ENCODE assay signal across 10 cellular contexts in genomic region chr3:152197937-152198336, GRCh38.
A peak's percentile ranks its signal among the peaks of the same experiment; 100 is the strongest.
DNase-seq lines count a peak whose midpoint lies in the region; ATAC-seq and TF ChIP-seq lines count a peak whose summit lies in the region.
"Had no signal": no experiment of that assay in that cellular context is flagged by ENCODE, and none has a peak within 500 bp of the region (broad histone marks: within the 10 kb centered on the region; RNA-seq: fewer than 3 reads in every experiment).

No MANE protein-coding gene starts in this region.

- in situ Hi-C loops in KBM-7 (cut with MboI; ENCODE audit: low pct_unique_long_range_greater_than_20kb, low sequenced_read_pairs): no loop called here

- peak overlapping the region in 1 of 2 experiments; percentile 27; a peak in 2 of 4 replicates for H3K4me3 ChIP-seq in DND-41 (ENCODE audit: low read depth in 1 of 2, low read length in 2 of 2)
- H3K4me3 ChIP-seq: PC-9 had no signal

- H3K9ac ChIP-seq in DND-41 (ENCODE audit: low read depth, low read length): peak overlapping the region; percentile 71

- no peak for TF ChIP-seq CTCF in DND-41 (IDR thresholded peaks at IDR 0.05; ENCODE audit: borderline replicate concordance, extremely low read depth, low read length, poor library complexity, severe bottlenecking)

- H3K79me2 ChIP-seq in DND-41 (ENCODE audit: insufficient read depth, low read length): peaks cover 96% of the 10 kb centered on the region

- H3K36me3 ChIP-seq in DND-41 (ENCODE audit: insufficient read depth, low read length): no peaks in the 10 kb centered on the region

- H3K4me1 Mint-ChIP-seq in T-helper 2 cell treated with Interferon-gamma antibody and Interleukin-4, amounts not matched to agents 5 μg/mL and 100 μg/mL, for 36 hours (ENCODE audit: low read depth): peaks cover 70% of the 10 kb centered on the region
- peaks cover 27 to 88% (median 73%) of the 10 kb centered on the region in 4 donors for H3K4me1 Mint-ChIP-seq in naive thymus-derived CD8-positive, alpha-beta T cell

- H2AFZ ChIP-seq in DND-41 (ENCODE audit: low read depth, low read length): peak overlapping the region; percentile 65
- H2AFZ ChIP-seq: PC-9 had no signal

- DNase-seq in DND-41 (no peak), DMS 273 treated with DMSO at 0.1 percent for 48 hours (lab: John Stamatoyannopoulos, UW) (no peak), KBM-7 (no peak)
- DNase-seq in T-helper 2 cell treated with Interferon-gamma antibody and Interleukin-4, amounts not matched to agents 5 μg/mL and 100 μg/mL, for 36 hours (ENCODE audit: low spot score): no peak
- peak in 1 of 10 donors; percentile 35 for DNase-seq in naive thymus-derived CD8-positive, alpha-beta T cell
- DNase-seq in activated CD8-positive, alpha-beta memory T cell treated with anti-CD3 and anti-CD28 coated beads, Interleukin-2, amount 50 U/mL, for 48 hours: no peak
- DNase-seq: activated gamma-delta T cell, PC-9 had no signal

- no peaks in the 10 kb centered on the region for H3K27me3 Mint-ChIP-seq in T-helper 2 cell treated with Interferon-gamma antibody and Interleukin-4, amounts not matched to agents 5 μg/mL and 100 μg/mL, for 36 hours (ENCODE audit: low read depth)
- H3K27me3 Mint-ChIP-seq in naive thymus-derived CD8-positive, alpha-beta T cell: no peaks in the 10 kb centered on the region

- ATAC-seq in DND-41 (ENCODE audit: insufficient read depth, low read depth) (no peak), GM21786 (IDR thresholded peaks at IDR 0.05; ENCODE audit: unreplicated experiment) (peak; percentile 22), HG03571 (IDR thresholded peaks at IDR 0.05; ENCODE audit: unreplicated experiment) (no peak)
- ATAC-seq in naive thymus-derived CD8-positive, alpha-beta T cell: peak in 1 of 2 donors; percentile 9

- H3K9me3 Mint-ChIP-seq in T-helper 2 cell treated with Interferon-gamma antibody and Interleukin-4, amounts not matched to agents 5 μg/mL and 100 μg/mL, for 36 hours: no peaks in the 10 kb centered on the region
- H3K9me3 Mint-ChIP-seq in naive thymus-derived CD8-positive, alpha-beta T cell: no peaks in the 10 kb centered on the region

- H4K20me1 ChIP-seq in DND-41 (ENCODE audit: insufficient read depth, low read length): no peaks in the 10 kb centered on the region

- POLR2A ChIA-PET in naive thymus-derived CD8-positive, alpha-beta T cell (lab: Charles Lee): interaction anchor here (0.7 to 5.8 kb wide), 9 partner anchors 12 to 101 kb away, joined by 3 to 67 read pairs (median 3); partner anchors contain the start of gene MBNL1

- peak overlapping the region; percentile 84 for H3K27ac Mint-ChIP-seq in T-helper 2 cell treated with Interferon-gamma antibody and Interleukin-4, amounts not matched to agents 5 μg/mL and 100 μg/mL, for 36 hours
- peak overlapping the region; percentile 92 to 99 (median 95) for H3K27ac Mint-ChIP-seq in naive thymus-derived CD8-positive, alpha-beta T cell

- peak overlapping the region; percentile 81 for H3K4me3 Mint-ChIP-seq in T-helper 2 cell treated with Interferon-gamma antibody and Interleukin-4, amounts not matched to agents 5 μg/mL and 100 μg/mL, for 36 hours
- H3K4me3 Mint-ChIP-seq in naive thymus-derived CD8-positive, alpha-beta T cell: peak overlapping the region; percentile 58 to 83 (median 80)

- H3K4me2 ChIP-seq in DND-41 (ENCODE audit: insufficient read depth, low read length): peak overlapping the region; percentile 60
- H3K4me2 ChIP-seq: PC-9 had no signal

- peaks cover 82% of the 10 kb centered on the region for H3K4me1 ChIP-seq in DND-41 (ENCODE audit: insufficient read depth, low read length)

- H3K36me3 Mint-ChIP-seq in T-helper 2 cell treated with Interferon-gamma antibody and Interleukin-4, amounts not matched to agents 5 μg/mL and 100 μg/mL, for 36 hours (ENCODE audit: low read depth): peaks cover 4% of the 10 kb centered on the region
- H3K36me3 Mint-ChIP-seq in naive thymus-derived CD8-positive, alpha-beta T cell: no peaks in the 10 kb centered on the region

- H3K9me3 ChIP-seq in DND-41 (ENCODE audit: insufficient read depth, low read length, severe bottlenecking): no peaks in the 10 kb centered on the region

- H3K27ac ChIP-seq in DND-41 (ENCODE audit: low read length): peak overlapping the region; percentile 91
- H3K27ac ChIP-seq: PC-9 had no signal

- H3K27me3 ChIP-seq in DND-41 (ENCODE audit: insufficient read depth, low read length, poor library complexity): no peaks in the 10 kb centered on the region
